ENCODE assay signal across 9 cellular contexts in the genomic region with DNA sequence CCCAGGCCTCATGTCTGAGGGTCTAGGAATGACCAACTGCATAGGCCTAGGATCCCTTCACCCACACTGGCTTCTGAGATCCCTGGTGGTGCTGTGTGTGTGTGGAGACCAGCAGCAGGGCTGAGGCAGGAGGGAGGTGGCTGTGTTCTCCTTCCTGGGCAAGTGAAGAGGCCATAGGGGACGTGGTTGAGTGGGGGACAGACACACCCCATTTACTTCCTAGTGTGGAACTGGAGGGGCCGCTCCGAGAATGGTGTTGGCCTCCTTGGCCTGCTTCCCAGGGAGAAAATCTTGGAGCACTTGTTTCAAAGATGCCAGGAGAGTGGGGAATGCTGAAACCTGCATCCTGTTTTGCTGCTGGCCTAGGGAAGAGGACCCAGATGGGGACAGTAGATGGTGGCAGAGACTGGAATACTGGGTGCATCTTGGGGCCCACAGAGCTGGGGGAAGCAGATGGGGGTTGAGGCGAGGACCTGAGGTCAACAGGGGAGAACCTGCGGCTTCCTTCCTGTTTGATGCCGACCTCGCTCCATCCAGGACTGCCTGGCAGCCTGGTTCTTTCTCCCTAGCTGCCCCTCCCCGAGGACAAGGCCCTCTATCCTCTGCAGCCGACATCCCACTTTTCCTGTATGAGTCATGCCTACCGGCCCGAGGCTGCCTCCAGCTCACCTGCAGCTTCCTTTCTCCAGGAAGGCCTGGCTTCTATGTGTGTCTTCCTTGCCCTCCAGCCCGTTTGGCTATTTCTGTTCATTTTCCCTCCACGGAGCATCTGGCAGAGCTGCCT. TPM values are rescaled to one million over a fixed set of nuclear protein-coding genes. Genes with fewer than 3 reads are reported as not detected.
DNase-seq lines count a peak whose midpoint lies in the region; ATAC-seq and TF ChIP-seq lines count a peak whose summit lies in the region.
"Had no signal": no experiment of that assay in that cellular context is flagged by ENCODE, and none has a peak within 500 bp of the region (broad histone marks: within the 10 kb centered on the region; RNA-seq: fewer than 3 reads in every experiment).

No MANE protein-coding gene starts in this region.

- TF ChIP-seq CTCF in thyroid gland (IDR thresholded peaks at IDR 0.05), result no peak

- CTCF ChIA-PET in activated naive CD4-positive, alpha-beta T cell treated with anti-CD3 and anti-CD28 coated beads, Interleukin-2, amount 10 ng/mL, durations not matched to agents 7 days and 5 days (lab: Charles Lee), result interaction anchor here (1.2 kb wide), 1 partner anchor 17 kb away, joined by 3 read pairs; no protein-coding TSS in a partner anchor

- H3K27me3 ChIP-seq in thyroid gland, result no peaks in the 10 kb centered on the region

- intact Hi-C loops in thyroid gland (cut with DNase I), result no loop called here

- no peak for TF ChIP-seq POLR2A in thyroid gland (IDR thresholded peaks at IDR 0.05)

- H3K9me3 ChIP-seq in thyroid gland, result no peaks in the 10 kb centered on the region

- H3K27ac ChIP-seq in thyroid gland, result peak overlapping the region; percentile 20 to 51 (median 45)

- H3K36me3 ChIP-seq in thyroid gland, result no peaks in the 10 kb centered on the region

- peak; percentile 53 for DNase-seq in HK-2 (ENCODE audit: unreplicated experiment)
- DNase-seq in islet precursor cell, result peak; percentile 94
- DNase-seq in thyroid gland, result peak in 1 of 2 donors; percentile 34
- no peak for DNase-seq in activated naive CD4-positive, alpha-beta T cell treated with anti-CD3 and anti-CD28 coated beads, Interleukin-2, amount 10 ng/mL, durations not matched to agents 7 days and 5 days
- no peak for DNase-seq in SKM-1 (lab: John Stamatoyannopoulos, UW; ENCODE audit: unreplicated experiment)
- DNase-seq: effector CD4-positive, alpha-beta T cell; stimulated activated CD4-positive, alpha-beta T cell treated with anti-CD3 and anti-CD28 coated beads, Interleukin-12 subunit alpha, Interleukin-12 subunit beta, amount 100 ng/mL, for 4 hours had no signal

- H3K27ac Mint-ChIP-seq in activated T-helper 17 cell treated with anti-CD3 and anti-CD28 coated beads, Interleukin-2, amount 50 U/mL, for 72 hours, result peak overlapping the region; percentile 3
- no peak overlapping the region for H3K27ac Mint-ChIP-seq in activated naive CD4-positive, alpha-beta T cell treated with anti-CD3 and anti-CD28 coated beads, Interleukin-2, amount 10 ng/mL, durations not matched to agents 7 days and 5 days

- 53 to 62% methylated on average over 11 to 13 of the region's 13 CpGs for WGBS in thyroid gland, 2 donors

- H3K27me3 Mint-ChIP-seq in activated T-helper 17 cell treated with anti-CD3 and anti-CD28 coated beads, Interleukin-2, amount 50 U/mL, for 72 hours, result peaks cover 7% of the 10 kb centered on the region
- H3K27me3 Mint-ChIP-seq in activated naive CD4-positive, alpha-beta T cell treated with anti-CD3 and anti-CD28 coated beads, Interleukin-2, amount 10 ng/mL, durations not matched to agents 7 days and 5 days, result peaks cover 61% of the 10 kb centered on the region

- H3K36me3 Mint-ChIP-seq in activated T-helper 17 cell treated with anti-CD3 and anti-CD28 coated beads, Interleukin-2, amount 50 U/mL, for 72 hours (ENCODE audit: low read depth), result no peaks in the 10 kb centered on the region
- no peaks in the 10 kb centered on the region for H3K36me3 Mint-ChIP-seq in activated naive CD4-positive, alpha-beta T cell treated with anti-CD3 and anti-CD28 coated beads, Interleukin-2, amount 10 ng/mL, durations not matched to agents 7 days and 5 days

- no peak overlapping the region for H3K4me3 ChIP-seq in thyroid gland (replicated peaks in 1 of 3)

- no peaks in the 10 kb centered on the region for H3K4me1 Mint-ChIP-seq in activated T-helper 17 cell treated with anti-CD3 and anti-CD28 coated beads, Interleukin-2, amount 50 U/mL, for 72 hours
- no peaks in the 10 kb centered on the region for H3K4me1 Mint-ChIP-seq in activated naive CD4-positive, alpha-beta T cell treated with anti-CD3 and anti-CD28 coated beads, Interleukin-2, amount 10 ng/mL, durations not matched to agents 7 days and 5 days

- H3K4me1 ChIP-seq in thyroid gland, result peaks cover 15 to 59% of the 10 kb centered on the region in 2 donors

- H3K9me3 Mint-ChIP-seq in activated T-helper 17 cell treated with anti-CD3 and anti-CD28 coated beads, Interleukin-2, amount 50 U/mL, for 72 hours, result no peaks in the 10 kb centered on the region
- H3K9me3 Mint-ChIP-seq in activated naive CD4-positive, alpha-beta T cell treated with anti-CD3 and anti-CD28 coated beads, Interleukin-2, amount 10 ng/mL, durations not matched to agents 7 days and 5 days, result no peaks in the 10 kb centered on the region

- no peak overlapping the region for H3K4me3 Mint-ChIP-seq in activated T-helper 17 cell treated with anti-CD3 and anti-CD28 coated beads, Interleukin-2, amount 50 U/mL, for 72 hours
- no peak overlapping the region for H3K4me3 Mint-ChIP-seq in activated naive CD4-positive, alpha-beta T cell treated with anti-CD3 and anti-CD28 coated beads, Interleukin-2, amount 10 ng/mL, durations not matched to agents 7 days and 5 days

- no peak for ATAC-seq in activated T-helper 17 cell treated with anti-CD3 and anti-CD28 coated beads, Interleukin-2, amount 50 U/mL, for 72 hours (replicated peaks)
- ATAC-seq in GM19455 (IDR thresholded peaks at IDR 0.05; ENCODE audit: unreplicated experiment), result no peak

RNA-seq across cellular contexts. Expression of gene UBTD1, which starts 19.2 kb away (rescaled TPM):
- 1 to 10 TPM; 1.7 to 2.1 TPM for total RNA-seq in activated T-helper 17 cell treated with anti-CD3 and anti-CD28 coated beads, Interleukin-2, amount 50 U/mL, for 72 hours
- total RNA-seq in thyroid gland, result 10 to 100 TPM in 3 of 4 donors, 1 to 10 TPM in 1; 7.8 to 27.8 (median 20.0) TPM

RNA-seq across cellular contexts. Expression of gene MMS19, which starts 19.7 kb away (rescaled TPM):
- 10 to 100 TPM; 89.3 to 90.5 TPM for total RNA-seq in activated T-helper 17 cell treated with anti-CD3 and anti-CD28 coated beads, Interleukin-2, amount 50 U/mL, for 72 hours
- 10 to 100 TPM; 64.7 to 85.7 (median 75.2) TPM for total RNA-seq in thyroid gland

RNA-seq across cellular contexts. Expression of gene ANKRD2, which starts 54.6 kb away (rescaled TPM):
- total RNA-seq in activated T-helper 17 cell treated with anti-CD3 and anti-CD28 coated beads, Interleukin-2, amount 50 U/mL, for 72 hours, result not detected
- total RNA-seq in thyroid gland, result not detected

Comparison
In these comparisons a context has a peak if more than half of its experiments do, and no peak if none do; other contexts are left out.
1. DNase-seq: peak in HK-2 (single experiment) and islet precursor cell (single experiment); none in activated naive CD4-positive, alpha-beta T cell treated with anti-CD3 and anti-CD28 coated beads, Interleukin-2, amount 10 ng/mL, durations not matched to agents 7 days and 5 days (single experiment) and SKM-1 (single experiment).